In genomic region chr22:31230155-31230870, GRCh38 we compare ENCODE assay signal across 9 cellular contexts. TPM values are rescaled to one million over a fixed set of nuclear protein-coding genes. Genes with fewer than 3 reads are reported as not detected.
DNase-seq lines count a peak whose midpoint lies in the region; ATAC-seq, FAIRE-seq and TF ChIP-seq lines count a peak whose summit lies in the region.
"Had no signal": no experiment of that assay in that cellular context is flagged by ENCODE, and none has a peak within 500 bp of the region (broad histone marks: within the 10 kb centered on the region; RNA-seq: fewer than 3 reads in every experiment).

No MANE protein-coding gene starts in this region.

- H3K27ac ChIP-seq in gastrocnemius medialis (peak overlapping the region; percentile 86 to 88 (median 87)), RWPE1 (no peak overlapping the region)

- peaks cover 47% of the 10 kb centered on the region for H3K4me1 Mint-ChIP-seq in T-helper 17 cell

- H3K9me3 ChIP-seq in T-helper 17 cell (ENCODE audit: control insufficient read depth, low read length, poor library complexity, severe bottlenecking) (no peaks in the 10 kb centered on the region), gastrocnemius medialis (no peaks in the 10 kb centered on the region)

- TF ChIP-seq POLR2A in gastrocnemius medialis (IDR thresholded peaks at IDR 0.05) = no peak

- H3K36me3 ChIP-seq in gastrocnemius medialis = no peaks in the 10 kb centered on the region

- TF ChIP-seq CTCF in fibroblast of villous mesenchyme (IDR thresholded peaks at IDR 0.05; ENCODE audit: insufficient read depth, low read depth, low read length) = no peak
- no peak for TF ChIP-seq CTCF in gastrocnemius medialis (IDR thresholded peaks at IDR 0.05 in 4 of 5, conservative IDR thresholded peaks at IDR 0.05 in 1 of 5)
- no peak for TF ChIP-seq CTCF in foreskin fibroblast (IDR thresholded peaks at IDR 0.05; ENCODE audit: low read depth, low read length)
- no peak for TF ChIP-seq CTCF in RWPE1 (conservative IDR thresholded peaks at IDR 0.05; ENCODE audit: low read depth)

- H3K4me3 ChIP-seq in fibroblast of villous mesenchyme (ENCODE audit: low read depth, low read length) (no peak overlapping the region), gastrocnemius medialis (peak overlapping the region in 1 of 4 donors; percentile 13), foreskin fibroblast (ENCODE audit: low read depth in 1 of 2, low read length in 2 of 2) (no peak overlapping the region)

- peaks cover 2% of the 10 kb centered on the region for H3K36me3 Mint-ChIP-seq in T-helper 17 cell (ENCODE audit: low read depth)

- no peaks in the 10 kb centered on the region for H3K27me3 Mint-ChIP-seq in T-helper 17 cell

- H3K27me3 ChIP-seq in gastrocnemius medialis = no peaks in the 10 kb centered on the region

- H3K4me1 ChIP-seq in gastrocnemius medialis = peaks cover 28 to 36% of the 10 kb centered on the region in 2 donors

- POLR2A ChIA-PET in RWPE1 (lab: Yijun Ruan, JAX; ENCODE audit: low non-redundant PET) = no interaction called here

- H3K27ac Mint-ChIP-seq in T-helper 17 cell = peak overlapping the region; percentile 93

- intact Hi-C loops in gastrocnemius medialis (cut with DNase I; ENCODE audit: low total_unique reads) = loop anchor here (1.0 to 5.0 kb wide), 7 partner anchors 18 to 278 kb away; partner anchors contain the start of genes LIMK2, MORC2, RNF185 and SELENOM

- H3K4me3 Mint-ChIP-seq in T-helper 17 cell = peak overlapping the region; percentile 77

- peak; percentile 19 for ATAC-seq in T-helper 17 cell
- peak; percentile 93 to 95 for ATAC-seq in gastrocnemius medialis
- no peak for ATAC-seq in GM19324 (IDR thresholded peaks at IDR 0.05; ENCODE audit: low FRiP score, unreplicated experiment)
- no peak for ATAC-seq in GM21423 (IDR thresholded peaks at IDR 0.05; ENCODE audit: unreplicated experiment)

- DNase-seq in GM18507 (ENCODE audit: extremely low spot score, insufficient read length, low read depth) (no peak), T-helper 17 cell (no peak), fibroblast of villous mesenchyme (ENCODE audit: low read depth) (peak; percentile 67), gastrocnemius medialis (peak; percentile 49 to 63), foreskin fibroblast (no peak), RWPE1 (ENCODE audit: low spot score) (no peak)
- DNase-seq: NCI-H226 had no signal

- peak; percentile 60 for FAIRE-seq in GM18507 (lab: Jason Lieb, UNC)

- CTCF ChIA-PET in RWPE1 (lab: Yijun Ruan, JAX) = interaction anchor here (0.6 to 1.1 kb wide), 3 partner anchors 19 to 127 kb away, joined by 3 to 4 read pairs (median 3); no protein-coding TSS in a partner anchor

- in situ Hi-C loops in gastrocnemius medialis (cut with MboI; ENCODE audit: low sequenced_read_pairs in 4 of 4) = loop anchor here in 2 of 4 donors (5.0 to 10.0 kb wide), 2 partner anchors 136 to 138 kb away; no protein-coding TSS in a partner anchor

RNA-seq across cellular contexts. Expression of gene LIMK2, which starts 18.2 kb away (rescaled TPM):
- total RNA-seq in T-helper 17 cell (10 to 100 TPM; 20.7 to 25.3 TPM), fibroblast of villous mesenchyme (50.1 and 50.3 TPM in 2 replicates), gastrocnemius medialis (10 to 100 TPM in 1 of 4 donors, 1 to 10 TPM in 3; 4.0 to 12.6 (median 7.1) TPM)

Comparison
In these comparisons a context has a peak if more than half of its experiments do, and no peak if none do; other contexts are left out.
1. DNase-seq: peak in fibroblast of villous mesenchyme (single experiment) and gastrocnemius medialis (2 of 2); none in GM18507 (single experiment), T-helper 17 cell (0 of 3), foreskin fibroblast (0 of 2) and RWPE1 (single experiment).
2. ATAC-seq: peak in T-helper 17 cell (single experiment) and gastrocnemius medialis (2 of 2); none in GM19324 (single experiment) and GM21423 (single experiment).